9 cellular contexts compared by ENCODE assay signal in the genomic region with DNA sequence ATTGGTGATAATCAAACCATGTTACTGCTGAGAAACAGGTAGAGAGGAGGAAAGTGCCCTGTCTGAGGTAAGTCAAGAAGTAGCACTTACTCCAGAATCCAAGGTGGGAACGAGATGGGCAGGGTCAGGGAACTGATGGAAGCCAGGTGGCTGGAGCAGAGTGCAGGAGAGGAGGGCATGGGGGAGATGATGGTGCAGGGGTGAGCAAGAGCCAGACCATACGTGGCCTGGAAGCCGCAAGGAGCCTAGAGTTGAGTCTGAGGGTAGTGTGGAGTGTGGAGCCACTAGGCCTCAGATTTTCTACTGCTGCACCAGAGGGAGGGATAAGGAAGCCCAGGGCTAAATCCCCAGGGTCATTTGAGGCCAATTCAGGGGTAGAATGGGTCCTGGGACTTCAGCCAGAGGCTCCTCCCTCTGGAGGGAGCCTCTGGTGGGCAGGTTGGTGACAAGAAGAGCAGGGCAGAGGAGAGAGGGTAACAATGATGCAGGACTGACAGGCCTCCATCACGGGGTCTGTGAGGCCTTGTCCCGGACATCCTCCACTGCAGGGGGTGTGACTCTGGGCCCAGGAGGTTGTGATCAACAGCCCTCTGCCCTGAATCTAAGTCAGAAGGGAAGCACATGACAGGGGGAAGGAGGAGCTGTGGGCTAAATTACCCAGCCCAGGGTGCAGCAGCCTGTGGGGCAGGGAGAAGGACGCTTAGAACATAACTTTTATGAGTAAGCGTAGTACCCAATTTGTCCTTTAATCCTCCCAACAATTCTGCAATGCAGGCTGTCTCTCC. TPM values are rescaled to one million over a fixed set of nuclear protein-coding genes. Genes with fewer than 3 reads are reported as not detected.
DNase-seq lines count a peak whose midpoint lies in the region; ATAC-seq and TF ChIP-seq lines count a peak whose summit lies in the region.
"Had no signal": no experiment of that assay in that cellular context is flagged by ENCODE, and none has a peak within 500 bp of the region (broad histone marks: within the 10 kb centered on the region; RNA-seq: fewer than 3 reads in every experiment).

No MANE protein-coding gene starts in this region.

- TF ChIP-seq POLR2A in HCT116 (IDR thresholded peaks at IDR 0.05; ENCODE audit: borderline replicate concordance, extremely low read depth, insufficient read depth, insufficient read length): no peak

- ATAC-seq in HCT116 (no peak), HG02852 (IDR thresholded peaks at IDR 0.05; ENCODE audit: unreplicated experiment) (no peak)
- ATAC-seq in activated T-helper 17 cell treated with anti-CD3 and anti-CD28 coated beads, Interleukin-2, amount 50 U/mL, for 72 hours (replicated peaks): no peak

- DNase-seq in HCT116 (ENCODE audit: low read depth, low spot score) (no peak), hippocampal formation (lab: John Stamatoyannopoulos, UW) (peak; percentile 36 to 61), islet precursor cell (no peak), mesenteric fat pad (ENCODE audit: low spot score) (no peak), ACHN (no peak)
- peak; percentile 43 for DNase-seq in stimulated activated CD8-positive, alpha-beta memory T cell treated with anti-CD3 and anti-CD28 coated beads, Interleukin-4, amount 100 ng/mL, for 48 hours
- DNase-seq: RPMI8226 had no signal

- H3K27ac ChIP-seq in HCT116 (ENCODE audit: low read depth, low read length): peak overlapping the region; percentile 7

- H3K4me1 ChIP-seq in HCT116 (ENCODE audit: control insufficient read depth in 1 of 2, insufficient read depth in 2 of 2, low read length in 2 of 2): peaks cover 40 to 91% of the 10 kb centered on the region in 2 experiments

- peaks cover 2 to 57% of the 10 kb centered on the region in 2 experiments; a peak in 2 of 4 replicates for H3K36me3 ChIP-seq in HCT116 (ENCODE audit: control insufficient read depth in 1 of 2, insufficient read depth in 2 of 2, low read length in 2 of 2)

- no peak overlapping the region for H3K4me3 ChIP-seq in HCT116 (replicated peaks in 1 of 2; ENCODE audit: low read depth in 1 of 2, low read length in 2 of 2)

- no peaks in the 10 kb centered on the region for H3K9me3 Mint-ChIP-seq in activated T-helper 17 cell treated with anti-CD3 and anti-CD28 coated beads, Interleukin-2, amount 50 U/mL, for 72 hours

- intact Hi-C loops in HCT116 (cut with micrococcal nuclease): no loop called here

- H3K4me3 Mint-ChIP-seq in activated T-helper 17 cell treated with anti-CD3 and anti-CD28 coated beads, Interleukin-2, amount 50 U/mL, for 72 hours: no peak overlapping the region

- H3K27me3 ChIP-seq in HCT116 (ENCODE audit: insufficient read depth, low read length): no peaks in the 10 kb centered on the region

- no peak overlapping the region for H3K9ac ChIP-seq in HCT116 (ENCODE audit: low read length)

- H3K79me2 ChIP-seq in HCT116 (ENCODE audit: insufficient read depth, low read length): peaks cover 80% of the 10 kb centered on the region

- CTCF ChIA-PET in HCT116 (lab: Charles Lee): no interaction called here

- H3K36me3 Mint-ChIP-seq in activated T-helper 17 cell treated with anti-CD3 and anti-CD28 coated beads, Interleukin-2, amount 50 U/mL, for 72 hours (ENCODE audit: low read depth): peaks cover 98% of the 10 kb centered on the region

- H3K9me3 ChIP-seq in HCT116 (ENCODE audit: control insufficient read depth in 1 of 2, insufficient read depth in 1 of 2, low read depth in 1 of 2, low read length in 2 of 2): no peaks in the 10 kb centered on the region

- H3K27ac Mint-ChIP-seq in activated T-helper 17 cell treated with anti-CD3 and anti-CD28 coated beads, Interleukin-2, amount 50 U/mL, for 72 hours: peak overlapping the region; percentile 84

- no peak overlapping the region for H2AFZ ChIP-seq in HCT116 (ENCODE audit: low read depth, low read length, poor library complexity, severe bottlenecking)

- no peak for TF ChIP-seq CTCF in HCT116 (IDR thresholded peaks at IDR 0.05 in 2 of 3, conservative IDR thresholded peaks at IDR 0.05 in 1 of 3; ENCODE audit: borderline replicate concordance in 1 of 3, insufficient read depth in 1 of 3, low read depth in 2 of 3, low read length in 2 of 3)

- H3K9me2 ChIP-seq in HCT116 (ENCODE audit: insufficient read depth): no peaks in the 10 kb centered on the region

- peak overlapping the region; percentile 17; the same call in 1 of the 2 replicates for H3K4me2 ChIP-seq in HCT116 (ENCODE audit: low read length)

- peaks cover 47% of the 10 kb centered on the region for H3K4me1 Mint-ChIP-seq in activated T-helper 17 cell treated with anti-CD3 and anti-CD28 coated beads, Interleukin-2, amount 50 U/mL, for 72 hours

- H3K27me3 Mint-ChIP-seq in activated T-helper 17 cell treated with anti-CD3 and anti-CD28 coated beads, Interleukin-2, amount 50 U/mL, for 72 hours: no peaks in the 10 kb centered on the region

- BruUV-seq in HCT116 (replicated peaks; lab: Mats Ljungman, UMichigan): no TSS peak

- TF ChIP-seq RAD21 in HCT116 (IDR thresholded peaks at IDR 0.05; ENCODE audit: low read depth): no peak

- in situ Hi-C loops in ACHN (cut with HindIII; ENCODE audit: low pct_ligation_motif_present, low pct_unique_long_range_greater_than_20kb, low sequenced_read_pairs): no loop called here

- POLR2A ChIA-PET in HCT116 (lab: Charles Lee): no interaction called here

- RAD21 ChIA-PET in HCT116 (lab: Charles Lee; ENCODE audit: low non-redundant PET in 1 of 2, low total read pairs in 2 of 2, uncharacterized antibody in 2 of 2, unreplicated experiment in 2 of 2): no interaction called here

- H4K20me1 ChIP-seq in HCT116 (ENCODE audit: insufficient read depth): no peaks in the 10 kb centered on the region

TF ChIP-seq in HCT116, 20 proteins besides CTCF, POLR2A, EP300 and RAD21:
- TF ChIP-seq EZH2 (IDR thresholded peaks at IDR 0.05) (no peak), CBX3 (IDR thresholded peaks at IDR 0.05; ENCODE audit: low read depth) (no peak), POLR2AphosphoS5 (IDR thresholded peaks at IDR 0.05; ENCODE audit: low read depth, low read length) (peak; percentile 23; the same call in 1 of the 2 replicates), CEBPB (IDR thresholded peaks at IDR 0.05; ENCODE audit: low read depth) (no peak), ZFX (IDR thresholded peaks at IDR 0.05) (peak; percentile 10; the same call in 1 of the 2 replicates)

RNA-seq across cellular contexts. Expression of gene COX4I2, which starts 28.7 kb away (rescaled TPM):
- not detected for total RNA-seq in HCT116 (2021; ENCODE audit: unreplicated experiment)
- polyA plus RNA-seq in HCT116 (2012): 0.11 TPM in 1 of 2 replicates, not detected in the other
- total RNA-seq in activated T-helper 17 cell treated with anti-CD3 and anti-CD28 coated beads, Interleukin-2, amount 50 U/mL, for 72 hours: not detected
- 2.3 TPM for total RNA-seq in mesenteric fat pad

RNA-seq across cellular contexts. Expression of gene BCL2L1, which starts 56.2 kb away (rescaled TPM):
- total RNA-seq in HCT116 (2021; ENCODE audit: unreplicated experiment): 226 TPM
- polyA plus RNA-seq in HCT116 (2012): 186 and 209 TPM in 2 replicates
- 100 to 1,000 TPM in 1 of 2 donors, 10 to 100 TPM in 1; 86.7 to 134 TPM for total RNA-seq in activated T-helper 17 cell treated with anti-CD3 and anti-CD28 coated beads, Interleukin-2, amount 50 U/mL, for 72 hours
- 135 TPM for total RNA-seq in mesenteric fat pad

Comparison
In these comparisons a context has a peak if more than half of its experiments do, and no peak if none do; other contexts are left out.
1. DNase-seq: peak in hippocampal formation (2 of 2) and stimulated activated CD8-positive, alpha-beta memory T cell treated with anti-CD3 and anti-CD28 coated beads, Interleukin-4, amount 100 ng/mL, for 48 hours (single experiment); none in HCT116 (single experiment), islet precursor cell (single experiment), mesenteric fat pad (single experiment) and ACHN (single experiment).